In genomic region chr2:197223455-197223854, GRCh38 we compare ENCODE assay signal across 17 cellular contexts.
DNase-seq lines count a peak whose midpoint lies in the region; ATAC-seq lines count a peak whose summit lies in the region.
"Had no signal": no experiment of that assay in that cellular context is flagged by ENCODE, and none has a peak within 500 bp of the region (broad histone marks: within the 10 kb centered on the region; RNA-seq: fewer than 3 reads in every experiment).

No MANE protein-coding gene starts in this region.

- no peaks in the 10 kb centered on the region for H3K9me3 Mint-ChIP-seq in activated naive CD4-positive, alpha-beta T cell treated with anti-CD3 and anti-CD28 coated beads for 36 hours
- no peaks in the 10 kb centered on the region for H3K9me3 Mint-ChIP-seq in CD8-positive, alpha-beta memory T cell
- no peaks in the 10 kb centered on the region for H3K9me3 Mint-ChIP-seq in immature natural killer cell
- H3K9me3 Mint-ChIP-seq in stimulated activated naive B cell treated with anti-CD40 and anti-IgM and Interleukin-4, amounts not matched to agents 10 μg/mL and 1 μg/mL and 100 μg/mL, for 72 hours = no peaks in the 10 kb centered on the region
- H3K9me3 Mint-ChIP-seq: CD4-positive, CD25-positive, alpha-beta regulatory T cell had no signal

- H3K4me3 Mint-ChIP-seq in activated naive CD4-positive, alpha-beta T cell treated with anti-CD3 and anti-CD28 coated beads for 36 hours = no peak overlapping the region
- no peak overlapping the region for H3K4me3 Mint-ChIP-seq in CD8-positive, alpha-beta memory T cell
- no peak overlapping the region for H3K4me3 Mint-ChIP-seq in immature natural killer cell
- H3K4me3 Mint-ChIP-seq in stimulated activated naive B cell treated with anti-CD40 and anti-IgM and Interleukin-4, amounts not matched to agents 10 μg/mL and 1 μg/mL and 100 μg/mL, for 72 hours = no peak overlapping the region

- no peak overlapping the region for H3K27ac ChIP-seq in CD8-positive, alpha-beta memory T cell (ENCODE audit: low read depth, low read length)
- H3K27ac ChIP-seq: A549 had no signal

- POLR2A ChIA-PET in CD8-positive, alpha-beta memory T cell (lab: Charles Lee) = no interaction called here

- no peak overlapping the region for H3K4me3 ChIP-seq in CD8-positive, alpha-beta memory T cell (ENCODE audit: low read length)
- H3K4me3 ChIP-seq: A549, K562 had no signal

- peak; percentile 19 to 43 for ATAC-seq in stimulated activated naive B cell treated with anti-CD40 and anti-IgM and Interleukin-4, amounts not matched to agents 10 μg/mL and 1 μg/mL and 100 μg/mL, for 72 hours (replicated peaks)
- ATAC-seq: A549, K562 had no signal

- no peaks in the 10 kb centered on the region for H3K27me3 Mint-ChIP-seq in activated naive CD4-positive, alpha-beta T cell treated with anti-CD3 and anti-CD28 coated beads for 36 hours (ENCODE audit: low read depth)
- no peaks in the 10 kb centered on the region for H3K27me3 Mint-ChIP-seq in CD8-positive, alpha-beta memory T cell
- peaks cover 0 to 7% (median 0%) of the 10 kb centered on the region in 3 donors for H3K27me3 Mint-ChIP-seq in immature natural killer cell (ENCODE audit: low read depth in 3 of 3)
- H3K27me3 Mint-ChIP-seq in stimulated activated naive B cell treated with anti-CD40 and anti-IgM and Interleukin-4, amounts not matched to agents 10 μg/mL and 1 μg/mL and 100 μg/mL, for 72 hours = no peaks in the 10 kb centered on the region
- H3K27me3 Mint-ChIP-seq: CD4-positive, CD25-positive, alpha-beta regulatory T cell had no signal

- DNase-seq in activated naive CD4-positive, alpha-beta T cell treated with anti-CD3 and anti-CD28 coated beads for 36 hours = no peak
- no peak for DNase-seq in activated naive CD4-positive, alpha-beta T cell (lab: John Stamatoyannopoulos, UW)
- DNase-seq in CD8-positive, alpha-beta memory T cell = no peak
- no peak for DNase-seq in immature natural killer cell
- DNase-seq in stimulated activated naive B cell treated with anti-CD40 and anti-IgM and Interleukin-4, amounts not matched to agents 10 μg/mL and 1 μg/mL and 100 μg/mL, for 72 hours = no peak
- no peak for DNase-seq in LoVo (ENCODE audit: low spot score)
- DNase-seq in EL = no peak
- DNase-seq: CD4-positive, CD25-positive, alpha-beta regulatory T cell; DMS79; MV-4-11; NCI-H1417; NCI-H1930; NCI-H446; NCI-H69; SHP77 treated with DMSO at 0.1 percent for 48 hours had no signal

- H3K4me1 Mint-ChIP-seq in activated naive CD4-positive, alpha-beta T cell treated with anti-CD3 and anti-CD28 coated beads for 36 hours (ENCODE audit: low read depth) = peaks cover 89% of the 10 kb centered on the region
- peaks cover 70 to 89% (median 89%) of the 10 kb centered on the region in 3 donors for H3K4me1 Mint-ChIP-seq in CD8-positive, alpha-beta memory T cell
- H3K4me1 Mint-ChIP-seq in immature natural killer cell = peaks cover 75 to 92% of the 10 kb centered on the region in 2 donors
- H3K4me1 Mint-ChIP-seq in stimulated activated naive B cell treated with anti-CD40 and anti-IgM and Interleukin-4, amounts not matched to agents 10 μg/mL and 1 μg/mL and 100 μg/mL, for 72 hours = peaks cover 28 to 78% of the 10 kb centered on the region in 2 donors

- H3K4me1 ChIP-seq in CD8-positive, alpha-beta memory T cell (ENCODE audit: insufficient read depth, low read length) = peaks cover 65% of the 10 kb centered on the region

- H3K36me3 ChIP-seq in CD8-positive, alpha-beta memory T cell (ENCODE audit: insufficient read depth, low read length) = no peaks in the 10 kb centered on the region

- H3K36me3 Mint-ChIP-seq in activated naive CD4-positive, alpha-beta T cell treated with anti-CD3 and anti-CD28 coated beads for 36 hours (ENCODE audit: low read depth) = peaks cover 8% of the 10 kb centered on the region
- peaks cover 0 to 27% (median 11%) of the 10 kb centered on the region in 3 donors for H3K36me3 Mint-ChIP-seq in CD8-positive, alpha-beta memory T cell
- peaks cover 0 to 4% (median 0%) of the 10 kb centered on the region in 3 donors for H3K36me3 Mint-ChIP-seq in immature natural killer cell
- peaks cover 8 to 28% of the 10 kb centered on the region in 2 donors for H3K36me3 Mint-ChIP-seq in stimulated activated naive B cell treated with anti-CD40 and anti-IgM and Interleukin-4, amounts not matched to agents 10 μg/mL and 1 μg/mL and 100 μg/mL, for 72 hours

- CTCF ChIA-PET in activated naive CD4-positive, alpha-beta T cell treated with anti-CD3 and anti-CD28 coated beads for 36 hours (lab: Charles Lee) = no interaction called here
- CTCF ChIA-PET in CD8-positive, alpha-beta memory T cell (lab: Charles Lee) = no interaction called here

- intact Hi-C loops in activated naive CD4-positive, alpha-beta T cell treated with anti-CD3 and anti-CD28 coated beads for 36 hours (cut with micrococcal nuclease) = no loop called here

- H3K9me3 ChIP-seq in CD8-positive, alpha-beta memory T cell (ENCODE audit: low read length) = no peaks in the 10 kb centered on the region
- H3K9me3 ChIP-seq: A549 had no signal

- H3K27me3 ChIP-seq in CD8-positive, alpha-beta memory T cell (ENCODE audit: insufficient read depth, low read length, poor library complexity, severe bottlenecking) = no peaks in the 10 kb centered on the region

- H3K27ac Mint-ChIP-seq in activated naive CD4-positive, alpha-beta T cell treated with anti-CD3 and anti-CD28 coated beads for 36 hours = peak overlapping the region; percentile 18
- H3K27ac Mint-ChIP-seq in CD8-positive, alpha-beta memory T cell = peak overlapping the region in 5 of 8 donors; percentile 37 to 86 (median 46)
- peak overlapping the region in 5 of 6 donors; percentile 55 to 74 (median 67) for H3K27ac Mint-ChIP-seq in immature natural killer cell
- H3K27ac Mint-ChIP-seq in stimulated activated naive B cell treated with anti-CD40 and anti-IgM and Interleukin-4, amounts not matched to agents 10 μg/mL and 1 μg/mL and 100 μg/mL, for 72 hours = peak overlapping the region; percentile 62
